32 cellular contexts compared by ENCODE assay signal in the genomic region with DNA sequence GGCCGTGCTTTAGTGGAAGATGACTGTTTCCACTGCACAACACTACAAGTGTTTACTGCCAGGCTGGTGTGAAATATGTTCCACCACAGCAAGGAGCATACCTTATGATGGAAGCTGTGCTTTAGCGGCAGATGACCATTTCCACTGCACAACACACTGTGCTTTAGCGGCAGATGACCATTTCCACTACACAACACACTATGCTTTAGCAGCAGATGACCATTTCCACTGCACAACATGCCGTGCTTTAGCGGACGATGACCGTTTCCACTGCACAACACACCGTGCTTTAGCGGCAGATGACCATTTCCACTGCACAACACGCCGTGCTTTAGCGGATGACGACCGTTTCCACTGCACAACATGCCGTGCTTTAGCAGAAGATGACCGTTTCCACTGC.
"Had no signal": no experiment of that assay in that cellular context is flagged by ENCODE, and none has a peak within 500 bp of the region (broad histone marks: within the 10 kb centered on the region; RNA-seq: fewer than 3 reads in every experiment).

No MANE protein-coding gene starts in this region.

- H3K27ac Mint-ChIP-seq: naive thymus-derived CD8-positive, alpha-beta T cell; nephron progenitor cell; progenitor cell of endocrine pancreas; stimulated activated memory B cell treated with anti-CD40 and anti-IgM and Interleukin-4, amounts not matched to agents 10 μg/mL and 1 μg/mL and 100 μg/mL, for 72 hours; stimulated activated naive CD8-positive, alpha-beta T cell treated with anti-CD3 and anti-CD28 coated beads, Interleukin-15, amount 100 ng/mL, for 72 hours; type B pancreatic cell had no signal

- H3K36me3 ChIP-seq: ovary, uterus had no signal

- H3K79me2 ChIP-seq: parathyroid adenoma had no signal

- H2AFZ ChIP-seq: parathyroid adenoma had no signal

- H3K4me3 ChIP-seq: ovary, psoas muscle, skin epidermis, smooth muscle cell, spleen, suprapubic skin, testis, tibial artery, transverse colon, upper lobe of right lung, uterus had no signal

- H3K27ac ChIP-seq: ovary, parathyroid adenoma, psoas muscle, spleen, suprapubic skin, testis, tibial artery, transverse colon, upper lobe of right lung, uterus had no signal

- H3K27me3 Mint-ChIP-seq: progenitor cell of endocrine pancreas; stimulated activated naive CD8-positive, alpha-beta T cell treated with anti-CD3 and anti-CD28 coated beads, Interleukin-15, amount 100 ng/mL, for 72 hours; type B pancreatic cell had no signal

- H3K4me3 Mint-ChIP-seq: natural killer cell treated with Interleukin-12 subunit alpha and Interleukin-12 subunit beta and Interleukin-15 and Interleukin-18, amount 100 ng/mL, for 72 hours; nephron progenitor cell; neural crest cell; stimulated activated memory B cell treated with anti-CD40 and anti-IgM and Interleukin-4, amounts not matched to agents 10 μg/mL and 1 μg/mL and 100 μg/mL, for 72 hours; stimulated activated naive CD8-positive, alpha-beta T cell treated with anti-CD3 and anti-CD28 coated beads, Interleukin-15, amount 100 ng/mL, for 72 hours; type B pancreatic cell had no signal

- ATAC-seq: naive thymus-derived CD8-positive, alpha-beta T cell; natural killer cell treated with Interleukin-12 subunit alpha and Interleukin-12 subunit beta and Interleukin-15 and Interleukin-18, amount 100 ng/mL, for 72 hours; psoas muscle; right cardiac atrium; sciatic nerve; stimulated activated memory B cell treated with anti-CD40 and anti-IgM and Interleukin-4, amounts not matched to agents 10 μg/mL and 1 μg/mL and 100 μg/mL, for 72 hours; stimulated activated naive CD8-positive, alpha-beta T cell treated with anti-CD3 and anti-CD28 coated beads, Interleukin-15, amount 100 ng/mL, for 72 hours; stimulated activated naive CD8-positive, alpha-beta T cell treated with anti-CD3 and anti-CD28 coated beads, Interleukin-15, Interleukin-2, amounts not matched to agents 100 U/mL and 50 U/mL, for 24 hours; upper lobe of right lung had no signal

- H3K4me2 ChIP-seq: smooth muscle cell had no signal

- H3K9me3 ChIP-seq: suprapubic skin, testis, upper lobe of right lung had no signal

- H3K27me3 ChIP-seq: ovary, spleen, suprapubic skin, testis, tibial artery, transverse colon, upper lobe of right lung, uterus had no signal

- H3K4me1 Mint-ChIP-seq: nephron progenitor cell, neural crest cell had no signal

- DNase-seq: naive thymus-derived CD8-positive, alpha-beta T cell; nephron progenitor cell; occipital lobe; ovary; posterior cingulate gyrus; psoas muscle; right cardiac atrium; spleen; stimulated activated CD4-positive, alpha-beta T cell treated with anti-CD3 and anti-CD28 coated beads, Interleukin-12 subunit alpha, Interleukin-12 subunit beta, amount 100 ng/mL, for 4 hours; stimulated activated CD4-positive, alpha-beta T cell treated with anti-CD3 and anti-CD28 coated beads, Interleukin-1b, Interleukin-23, amount 100 ng/mL, for 48 hours; stimulated activated CD4-positive, alpha-beta T cell treated with anti-CD3 and anti-CD28 coated beads, Interleukin-4, amount 100 ng/mL, for 1 hour; stimulated activated CD4-positive, alpha-beta T cell treated with anti-CD3 and anti-CD28 coated beads, Interleukin-4, amount 100 ng/mL, for 4 hours; stimulated activated CD8-positive, alpha-beta memory T cell treated with anti-CD3 and anti-CD28 coated beads, Interleukin-4, amount 100 ng/mL, for 48 hours; stimulated activated naive CD4-positive, alpha-beta T cell; stimulated activated naive CD8-positive, alpha-beta T cell treated with anti-CD3 and anti-CD28 coated beads, Interleukin-15, amount 100 ng/mL, for 72 hours; stimulated activated naive CD8-positive, alpha-beta T cell treated with anti-CD3 and anti-CD28 coated beads, Interleukin-15, Interleukin-2, amounts not matched to agents 100 U/mL and 50 U/mL, for 24 hours; substantia nigra; testis; tibial artery; transverse colon; upper lobe of right lung; uterus had no signal

- H3K9ac ChIP-seq: parathyroid adenoma had no signal

- H3K4me1 ChIP-seq: testis, upper lobe of right lung, uterus had no signal
